16 cellular contexts compared by ENCODE assay signal in genomic region chr1:46421739-46422138, GRCh38. TPM values are rescaled to one million over a fixed set of nuclear protein-coding genes. Genes with fewer than 3 reads are reported as not detected.
A peak's percentile ranks its signal among the peaks of the same experiment; 100 is the strongest.
DNase-seq lines count a peak whose midpoint lies in the region; ATAC-seq and TF ChIP-seq lines count a peak whose summit lies in the region.
"Had no signal": no experiment of that assay in that cellular context is flagged by ENCODE, and none has a peak within 500 bp of the region (broad histone marks: within the 10 kb centered on the region; RNA-seq: fewer than 3 reads in every experiment).

No MANE protein-coding gene starts in this region.

- DNase-seq in activated CD4-positive, alpha-beta T cell treated with anti-CD3 and anti-CD28 coated beads, Interleukin-2, amount 10 ng/mL, durations not matched to agents 7 days and 5 days: no peak
- no peak for DNase-seq in activated CD4-positive, alpha-beta T cell treated with anti-CD3 and anti-CD28 coated beads, Interleukin-2, amount 50 U/mL, for 1 hour
- DNase-seq in T-helper 17 cell (no peak), renal cortical epithelial cell (ENCODE audit: low read depth) (peak; percentile 10), stomach (no peak), NCI-H1694 treated with DMSO at 0.1 percent for 48 hours (lab: John Stamatoyannopoulos, UW) (no peak), progenitor cell of endocrine pancreas (ENCODE audit: low spot score, unreplicated experiment) (no peak)
- DNase-seq: ACHN; CD4-positive, CD25-positive, alpha-beta regulatory T cell; DMS153; GF-D8; GM23248 had no signal

- intact Hi-C loops in stomach (cut with DNase I; ENCODE audit: low total_unique reads): no loop called here

- H3K36me3 ChIP-seq in stomach: no peaks in the 10 kb centered on the region
- H3K36me3 ChIP-seq: BLaER1 treated with 17β-estradiol and CSF1 and Interleukin-3, amounts not matched to agents 10 nM and 100 nM had no signal

- TF ChIP-seq EP300 in stomach (IDR thresholded peaks at IDR 0.05): no peak

- no peak for TF ChIP-seq CTCF in stomach (IDR thresholded peaks at IDR 0.05)
- no peak for TF ChIP-seq CTCF in progenitor cell of endocrine pancreas (IDR thresholded peaks at IDR 0.05; ENCODE audit: unreplicated experiment)

- no peak overlapping the region for H3K4me3 ChIP-seq in stomach
- H3K4me3 ChIP-seq: BLaER1 treated with 17β-estradiol and CSF1 and Interleukin-3, amounts not matched to agents 10 nM and 100 nM; GM23248 had no signal

- POLR2A ChIA-PET in activated CD4-positive, alpha-beta T cell treated with anti-CD3 and anti-CD28 coated beads, Interleukin-2, amount 10 ng/mL, durations not matched to agents 7 days and 5 days (lab: Charles Lee): no interaction called here

- no peaks in the 10 kb centered on the region for H3K9me3 Mint-ChIP-seq in activated CD4-positive, alpha-beta T cell treated with anti-CD3 and anti-CD28 coated beads, Interleukin-2, amount 10 ng/mL, durations not matched to agents 7 days and 5 days
- H3K9me3 Mint-ChIP-seq in progenitor cell of endocrine pancreas (ENCODE audit: low read depth): no peaks in the 10 kb centered on the region

- peak overlapping the region; percentile 19 for H3K27ac Mint-ChIP-seq in activated CD4-positive, alpha-beta T cell treated with anti-CD3 and anti-CD28 coated beads, Interleukin-2, amount 10 ng/mL, durations not matched to agents 7 days and 5 days
- H3K27ac Mint-ChIP-seq in T-helper 17 cell: peak overlapping the region; percentile 93
- no peak overlapping the region for H3K27ac Mint-ChIP-seq in progenitor cell of endocrine pancreas

- no peak for TF ChIP-seq POLR2A in stomach (IDR thresholded peaks at IDR 0.05)

- H3K27me3 ChIP-seq in stomach: peaks cover 3 to 57% (median 3%) of the 10 kb centered on the region in 3 donors
- H3K27me3 ChIP-seq: BLaER1 treated with 17β-estradiol and CSF1 and Interleukin-3, amounts not matched to agents 10 nM and 100 nM had no signal

- peaks cover 5% of the 10 kb centered on the region for H3K27me3 Mint-ChIP-seq in activated CD4-positive, alpha-beta T cell treated with anti-CD3 and anti-CD28 coated beads, Interleukin-2, amount 10 ng/mL, durations not matched to agents 7 days and 5 days
- H3K27me3 Mint-ChIP-seq in T-helper 17 cell (peaks cover 38% of the 10 kb centered on the region), progenitor cell of endocrine pancreas (peaks cover 42% of the 10 kb centered on the region)

- peaks cover 7% of the 10 kb centered on the region for H3K4me1 Mint-ChIP-seq in activated CD4-positive, alpha-beta T cell treated with anti-CD3 and anti-CD28 coated beads, Interleukin-2, amount 10 ng/mL, durations not matched to agents 7 days and 5 days
- peaks cover 22% of the 10 kb centered on the region for H3K4me1 Mint-ChIP-seq in T-helper 17 cell
- no peaks in the 10 kb centered on the region for H3K4me1 Mint-ChIP-seq in progenitor cell of endocrine pancreas (ENCODE audit: low read depth)

- ATAC-seq in T-helper 17 cell (no peak), esophagus mucosa (peak; percentile 56)
- ATAC-seq: HCT116 had no signal

- H3K27ac ChIP-seq in stomach: no peak overlapping the region
- H3K27ac ChIP-seq: BLaER1 treated with 17β-estradiol and CSF1 and Interleukin-3, amounts not matched to agents 10 nM and 100 nM; GM23248 had no signal

- CTCF ChIA-PET in activated CD4-positive, alpha-beta T cell treated with anti-CD3 and anti-CD28 coated beads, Interleukin-2, amount 10 ng/mL, durations not matched to agents 7 days and 5 days (lab: Charles Lee): interaction anchor here (1.8 to 2.0 kb wide), 2 partner anchors 10 to 25 kb away, joined by 4 to 5 read pairs; no protein-coding TSS in a partner anchor

- 52 to 66% (median 59%) methylated on average over 5 of the region's 5 CpGs for WGBS in stomach, 5 donors

- H3K36me3 Mint-ChIP-seq in activated CD4-positive, alpha-beta T cell treated with anti-CD3 and anti-CD28 coated beads, Interleukin-2, amount 10 ng/mL, durations not matched to agents 7 days and 5 days (ENCODE audit: low read depth): no peaks in the 10 kb centered on the region
- H3K36me3 Mint-ChIP-seq in T-helper 17 cell (ENCODE audit: low read depth): peaks cover 4% of the 10 kb centered on the region
- H3K36me3 Mint-ChIP-seq in progenitor cell of endocrine pancreas (ENCODE audit: insufficient read depth): peaks cover 2% of the 10 kb centered on the region
- H3K36me3 Mint-ChIP-seq: CD4-positive, CD25-positive, alpha-beta regulatory T cell had no signal

- no peak overlapping the region for H3K4me3 Mint-ChIP-seq in activated CD4-positive, alpha-beta T cell treated with anti-CD3 and anti-CD28 coated beads, Interleukin-2, amount 10 ng/mL, durations not matched to agents 7 days and 5 days
- peak overlapping the region; percentile 86 for H3K4me3 Mint-ChIP-seq in T-helper 17 cell
- no peak overlapping the region for H3K4me3 Mint-ChIP-seq in progenitor cell of endocrine pancreas (ENCODE audit: low read depth)

- no peaks in the 10 kb centered on the region for H3K9me3 ChIP-seq in T-helper 17 cell (ENCODE audit: control insufficient read depth, low read length, poor library complexity, severe bottlenecking)
- H3K9me3 ChIP-seq in stomach: no peaks in the 10 kb centered on the region
- H3K9me3 ChIP-seq: BLaER1 treated with 17β-estradiol and CSF1 and Interleukin-3, amounts not matched to agents 10 nM and 100 nM had no signal

- no peaks in the 10 kb centered on the region for H3K4me1 ChIP-seq in stomach

RNA-seq across cellular contexts. Expression of gene FAAH, which starts 27.6 kb away (rescaled TPM):
- 1 to 10 TPM; 6.1 to 7.6 TPM for total RNA-seq in activated CD4-positive, alpha-beta T cell treated with anti-CD3 and anti-CD28 coated beads, Interleukin-2, amount 10 ng/mL, durations not matched to agents 7 days and 5 days
- 1 to 10 TPM; 6.5 to 9.4 TPM for total RNA-seq in T-helper 17 cell
- 8.7 TPM for total RNA-seq in esophagus mucosa
- 10.8 and 16.1 TPM in 2 replicates for total RNA-seq in renal cortical epithelial cell
- 100 to 1,000 TPM in 2 of 5 donors, 10 to 100 TPM in 3; 25.3 to 419 (median 52.9) TPM for total RNA-seq in stomach
- polyA plus RNA-seq in stomach: 10 to 100 TPM; 42.8 to 45.3 (median 45.0) TPM
- 36.6 and 38.6 TPM in 2 replicates for total RNA-seq in progenitor cell of endocrine pancreas
- total RNA-seq: A172 had no signal
